8 cellular contexts compared by ENCODE assay signal in the genomic region with DNA sequence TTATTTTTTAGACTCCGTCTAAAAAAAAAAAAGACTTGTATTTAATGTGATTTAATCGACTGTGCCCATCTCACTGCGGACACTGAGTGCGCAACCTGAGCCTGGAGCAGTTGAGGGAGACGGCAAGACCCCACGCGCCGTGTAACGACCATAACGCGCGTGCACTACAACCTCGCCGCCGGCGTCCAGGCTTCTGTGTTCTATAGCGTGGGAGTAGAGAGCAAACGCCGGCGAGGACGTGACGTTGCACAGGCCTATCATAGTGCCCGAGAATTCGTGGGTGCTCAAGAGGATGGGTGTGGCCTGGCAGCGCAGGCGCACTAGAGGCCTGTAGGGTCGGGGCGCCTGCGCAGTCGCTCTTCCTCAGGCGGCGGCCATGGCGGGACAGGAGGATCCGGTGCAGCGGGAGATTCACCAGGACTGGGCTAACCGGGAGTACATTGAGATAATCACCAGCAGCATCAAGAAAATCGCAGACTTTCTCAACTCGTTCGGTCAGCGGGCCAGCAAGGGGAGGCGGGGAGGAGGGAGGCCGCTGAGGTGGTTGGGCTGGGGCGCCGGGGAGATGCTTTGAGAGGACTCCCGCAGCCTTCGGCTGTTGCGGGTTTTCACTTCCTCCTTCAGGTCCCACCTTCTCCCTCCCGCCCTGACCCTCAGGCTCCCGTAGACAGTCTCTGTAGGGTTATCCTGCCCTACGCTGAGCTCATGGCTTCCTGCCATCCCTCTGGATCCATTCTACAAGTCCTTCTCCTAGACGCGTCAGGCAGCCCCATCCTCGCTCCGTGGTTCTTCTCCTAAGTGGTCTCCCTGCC. TPM values are rescaled to one million over a fixed set of nuclear protein-coding genes. Genes with fewer than 3 reads are reported as not detected.
A peak's percentile ranks its signal among the peaks of the same experiment; 100 is the strongest.
DNase-seq lines count a peak whose midpoint lies in the region; ATAC-seq and TF ChIP-seq lines count a peak whose summit lies in the region.

A gene (plus strand): TSS at position 350 of the 812 bp plus-strand sequence. CDS start 27 bp downstream, at position 377.

- peak within 1 kb of the TSS; percentile 34 for H3K27ac ChIP-seq in PC-3 (ENCODE audit: low read length)

- no peaks in the 10 kb centered on the region for H3K9me2 ChIP-seq in PC-3 (replicated peaks; ENCODE audit: low read length)

- no peak for TF ChIP-seq EP300 in Ishikawa (IDR thresholded peaks at IDR 0.05; ENCODE audit: borderline replicate concordance)

- peaks cover 51% of the 10 kb centered on the region for H3K79me2 ChIP-seq in PC-3 (ENCODE audit: low read length)

- peaks cover 11% of the 10 kb centered on the region; the same call in 1 of the 2 replicates for H4K20me1 ChIP-seq in PC-3 (ENCODE audit: low read length)

- H3K9ac ChIP-seq in PC-3 (ENCODE audit: low read length), result peak within 1 kb of the TSS; percentile 85

- CTCF ChIA-PET in PC-3 (lab: Charles Lee), result interaction anchor here (0.6 kb wide), 4 partner anchors 14 to 718 kb away, joined by 3 to 8 read pairs (median 5); no protein-coding TSS in a partner anchor

- H3K4me1 ChIP-seq in PC-3 (ENCODE audit: insufficient read depth, low read length), result peaks cover 19% of the 10 kb centered on the region

- POLR2A ChIA-PET in PC-3 (lab: Charles Lee; ENCODE audit: unreplicated experiment), result interaction anchor here (0.6 to 0.7 kb wide), 5 partner anchors 19 to 665 kb away, joined by 4 to 23 read pairs (median 5); no protein-coding TSS in a partner anchor

- intact Hi-C loops in PC-3 (cut with micrococcal nuclease), result loop anchor here (1.0 to 10.0 kb wide), 2 partner anchors 133 to 141 kb away; a partner anchor contains a TSS

- no peaks in the 10 kb centered on the region for H3F3A ChIP-seq in PC-3 (ENCODE audit: low read length, unreplicated experiment)

- H3K9me3 ChIP-seq in PC-3 (ENCODE audit: low read length), result no peaks in the 10 kb centered on the region

- peak; percentile 93 for DNase-seq in DMS114 treated with DMSO at 0.1 percent for 48 hours (lab: John Stamatoyannopoulos, UW; ENCODE audit: unreplicated experiment)
- peak; percentile 98 for DNase-seq in PC-3
- peak; percentile 92 for DNase-seq in activated T-cell treated with anti-CD3 and anti-CD28 coated beads for 48 hours (ENCODE audit: low read depth)
- DNase-seq in epithelial cell of proximal tubule (ENCODE audit: low read depth), result peak; percentile 64
- DNase-seq in mucosa of gallbladder (ENCODE audit: low spot score), result peak; percentile 97
- peak; percentile 89 for DNase-seq in stimulated activated CD8-positive, alpha-beta memory T cell treated with anti-CD3 and anti-CD28 coated beads, Interleukin-4, amount 100 ng/mL, for 4 hours (ENCODE audit: low read depth in 2 of 2, low spot score in 1 of 2)

- H2AFZ ChIP-seq in PC-3 (ENCODE audit: low read length), result peak within 1 kb of the TSS; percentile 74

- ATAC-seq in GM21576 (IDR thresholded peaks at IDR 0.05; ENCODE audit: unreplicated experiment) (peak; percentile 92), PC-3 (peak; percentile 97)

- no TSS peak for BruUV-seq in PC-3 (replicated peaks; lab: Mats Ljungman, UMichigan)

- H3K4me2 ChIP-seq in PC-3 (ENCODE audit: low read length), result peak within 1 kb of the TSS; percentile 91

- H3K4me3 ChIP-seq in PC-3 (ENCODE audit: low read length), result peak within 1 kb of the TSS; percentile 94
- peak within 1 kb of the TSS; percentile 89 for H3K4me3 ChIP-seq in epithelial cell of proximal tubule (ENCODE audit: low read depth, low read length)

- TF ChIP-seq CTCF in PC-3 (conservative IDR thresholded peaks at IDR 0.05; ENCODE audit: low read depth, low read length) (no peak), epithelial cell of proximal tubule (conservative IDR thresholded peaks at IDR 0.05; ENCODE audit: low read depth, low read length) (no peak)

- TF ChIP-seq RAD21 in Ishikawa (IDR thresholded peaks at IDR 0.05; ENCODE audit: low read depth), result no peak

- H3K27me3 ChIP-seq in PC-3 (ENCODE audit: low read length), result no peaks in the 10 kb centered on the region

- H3K36me3 ChIP-seq in PC-3 (ENCODE audit: low read depth, low read length), result peaks cover 3% of the 10 kb centered on the region; the same call in 1 of the 2 replicates

TF ChIP-seq in Ishikawa, 13 proteins besides CTCF, POLR2A, EP300 and RAD21:
- peak; percentile 52; the same call in 1 of the 2 replicates for TF ChIP-seq CREB1 (IDR thresholded peaks at IDR 0.05; ENCODE audit: low read depth)
- TF ChIP-seq CEBPB (IDR thresholded peaks at IDR 0.05), result 0 out of 2 replicates have a peak, but pooled peaks have one; percentile 3
- peak; percentile 85 for TF ChIP-seq TAF1 (IDR thresholded peaks at IDR 0.05; ENCODE audit: low read depth)
- no peak; the same call in 1 of the 2 replicates for TF ChIP-seq TEAD4 (IDR thresholded peaks at IDR 0.05)
- peak; percentile 90 for TF ChIP-seq YY1 (IDR thresholded peaks at IDR 0.05; ENCODE audit: low read depth)
- no peak for TF ChIP-seq NFIC (IDR thresholded peaks at IDR 0.05)
- TF ChIP-seq TCF12 (IDR thresholded peaks at IDR 0.05; ENCODE audit: low read depth), result 0 out of 2 replicates have a peak, but pooled peaks have one; percentile 40
- TF ChIP-seq, protein P1, sequence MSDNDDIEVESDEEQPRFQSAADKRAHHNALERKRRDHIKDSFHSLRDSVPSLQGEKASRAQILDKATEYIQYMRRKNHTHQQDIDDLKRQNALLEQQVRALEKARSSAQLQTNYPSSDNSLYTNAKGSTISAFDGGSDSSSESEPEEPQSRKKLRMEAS (IDR thresholded peaks at IDR 0.05), result peak; percentile 92
- TF ChIP-seq, protein P2, sequence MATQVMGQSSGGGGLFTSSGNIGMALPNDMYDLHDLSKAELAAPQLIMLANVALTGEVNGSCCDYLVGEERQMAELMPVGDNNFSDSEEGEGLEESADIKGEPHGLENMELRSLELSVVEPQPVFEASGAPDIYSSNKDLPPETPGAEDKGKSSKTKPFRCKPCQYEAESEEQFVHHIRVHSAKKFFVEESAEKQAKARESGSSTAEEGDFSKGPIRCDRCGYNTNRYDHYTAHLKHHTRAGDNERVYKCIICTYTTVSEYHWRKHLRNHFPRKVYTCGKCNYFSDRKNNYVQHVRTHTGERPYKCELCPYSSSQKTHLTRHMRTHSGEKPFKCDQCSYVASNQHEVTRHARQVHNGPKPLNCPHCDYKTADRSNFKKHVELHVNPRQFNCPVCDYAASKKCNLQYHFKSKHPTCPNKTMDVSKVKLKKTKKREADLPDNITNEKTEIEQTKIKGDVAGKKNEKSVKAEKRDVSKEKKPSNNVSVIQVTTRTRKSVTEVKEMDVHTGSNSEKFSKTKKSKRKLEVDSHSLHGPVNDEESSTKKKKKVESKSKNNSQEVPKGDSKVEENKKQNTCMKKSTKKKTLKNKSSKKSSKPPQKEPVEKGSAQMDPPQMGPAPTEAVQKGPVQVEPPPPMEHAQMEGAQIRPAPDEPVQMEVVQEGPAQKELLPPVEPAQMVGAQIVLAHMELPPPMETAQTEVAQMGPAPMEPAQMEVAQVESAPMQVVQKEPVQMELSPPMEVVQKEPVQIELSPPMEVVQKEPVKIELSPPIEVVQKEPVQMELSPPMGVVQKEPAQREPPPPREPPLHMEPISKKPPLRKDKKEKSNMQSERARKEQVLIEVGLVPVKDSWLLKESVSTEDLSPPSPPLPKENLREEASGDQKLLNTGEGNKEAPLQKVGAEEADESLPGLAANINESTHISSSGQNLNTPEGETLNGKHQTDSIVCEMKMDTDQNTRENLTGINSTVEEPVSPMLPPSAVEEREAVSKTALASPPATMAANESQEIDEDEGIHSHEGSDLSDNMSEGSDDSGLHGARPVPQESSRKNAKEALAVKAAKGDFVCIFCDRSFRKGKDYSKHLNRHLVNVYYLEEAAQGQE (IDR thresholded peaks at IDR 0.05; ENCODE audit: low read depth), result no peak
- no peak for TF ChIP-seq FOXM1 (IDR thresholded peaks at IDR 0.05; ENCODE audit: borderline replicate concordance, low read depth)
- no peak for TF ChIP-seq ZBTB7A (IDR thresholded peaks at IDR 0.05; ENCODE audit: low read depth)
- TF ChIP-seq, protein P3, sequence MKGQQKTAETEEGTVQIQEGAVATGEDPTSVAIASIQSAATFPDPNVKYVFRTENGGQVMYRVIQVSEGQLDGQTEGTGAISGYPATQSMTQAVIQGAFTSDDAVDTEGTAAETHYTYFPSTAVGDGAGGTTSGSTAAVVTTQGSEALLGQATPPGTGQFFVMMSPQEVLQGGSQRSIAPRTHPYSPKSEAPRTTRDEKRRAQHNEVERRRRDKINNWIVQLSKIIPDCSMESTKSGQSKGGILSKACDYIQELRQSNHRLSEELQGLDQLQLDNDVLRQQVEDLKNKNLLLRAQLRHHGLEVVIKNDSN (IDR thresholded peaks at IDR 0.05), result no peak
- peak; percentile 93 for TF ChIP-seq EGR1 (IDR thresholded peaks at IDR 0.05)
TF ChIP-seq in Ishikawa: peak in this region for 7.

RNA-seq across cellular contexts. Expression of the gene that starts here (rescaled TPM):
- total RNA-seq in PC-3 (2014; rRNA removed) (110 and 140 TPM in 2 replicates), epithelial cell of proximal tubule (97.2 and 176 TPM in 2 replicates), mucosa of gallbladder (126 TPM)

Comparison
In these comparisons a context has a peak if more than half of its experiments do, and no peak if none do; other contexts are left out.
1. Peak in every context shown above with its lines: DNase-seq, ATAC-seq, H3K4me3 ChIP-seq and H3K27ac ChIP-seq.